ENCODE assay signal across 18 cellular contexts in genomic region chr14:94309721-94310120, GRCh38. TPM values are rescaled to one million over a fixed set of nuclear protein-coding genes. Genes with fewer than 3 reads are reported as not detected.
DNase-seq lines count a peak whose midpoint lies in the region; ATAC-seq and TF ChIP-seq lines count a peak whose summit lies in the region.
"Had no signal": no experiment of that assay in that cellular context is flagged by ENCODE, and none has a peak within 500 bp of the region (broad histone marks: within the 10 kb centered on the region; RNA-seq: fewer than 3 reads in every experiment).

No MANE protein-coding gene starts in this region.

- ATAC-seq in GM21360 (IDR thresholded peaks at IDR 0.05; ENCODE audit: unreplicated experiment) (no peak), left lobe of liver (no peak)
- ATAC-seq: CD8-positive, alpha-beta T cell had no signal

- CTCF ChIA-PET in HEK293T (lab: Yijun Ruan, JAX), result no interaction called here

- TF ChIP-seq EP300 in esophagus muscularis mucosa (IDR thresholded peaks at IDR 0.05), result no peak

- H3K4me1 ChIP-seq in esophagus muscularis mucosa, result no peaks in the 10 kb centered on the region
- H3K4me1 ChIP-seq: BLaER1 treated with 17β-estradiol and CSF1 and Interleukin-3, amounts not matched to agents 10 nM and 100 nM; Caco-2 had no signal

- peaks cover 0 to 6% (median 0%) of the 10 kb centered on the region in 4 donors for H3K27me3 ChIP-seq in esophagus muscularis mucosa
- H3K27me3 ChIP-seq: BLaER1 treated with 17β-estradiol and CSF1 and Interleukin-3, amounts not matched to agents 10 nM and 100 nM had no signal

- intact Hi-C loops in esophagus muscularis mucosa (cut with DNase I), result no loop called here

- peaks cover 0 to 17% (median 7%) of the 10 kb centered on the region in 4 donors for H3K9me3 ChIP-seq in esophagus muscularis mucosa
- H3K9me3 ChIP-seq: Caco-2 had no signal

- TF ChIP-seq CTCF in esophagus muscularis mucosa (IDR thresholded peaks at IDR 0.05), result no peak

- no peaks in the 10 kb centered on the region for H3K36me3 ChIP-seq in esophagus muscularis mucosa
- H3K36me3 ChIP-seq: BLaER1 treated with 17β-estradiol and CSF1 and Interleukin-3, amounts not matched to agents 10 nM and 100 nM had no signal

- H3K27ac ChIP-seq in esophagus muscularis mucosa (replicated peaks in 1 of 4), result no peak overlapping the region
- H3K27ac ChIP-seq: BLaER1 treated with 17β-estradiol and CSF1 and Interleukin-3, amounts not matched to agents 10 nM and 100 nM; C4-2B had no signal

- no peak for TF ChIP-seq POLR2A in esophagus muscularis mucosa (IDR thresholded peaks at IDR 0.05; ENCODE audit: low read depth)

- 85% methylated on average over 5 of the region's 10 CpGs for WGBS in esophagus muscularis mucosa

- peak; percentile 2 for DNase-seq in AG20443 (ENCODE audit: low spot score)
- DNase-seq in HEK293T (ENCODE audit: extremely low spot score), result peak; percentile 0
- peak; percentile 77 for DNase-seq in esophagus muscularis mucosa (ENCODE audit: extremely low spot score)
- DNase-seq in stimulated activated CD8-positive, alpha-beta memory T cell treated with anti-CD3 and anti-CD28 coated beads, Interleukin-4, amount 100 ng/mL, for 48 hours, result peak; percentile 17
- no peak for DNase-seq in HuH-7 (ENCODE audit: low spot score)
- no peak for DNase-seq in left lobe of liver (ENCODE audit: low spot score)
- DNase-seq: 8988T; AML-193; Caco-2; Calu3; CD4-positive, alpha-beta T cell; CD8-positive, alpha-beta T cell; DMS79 treated with DMSO at 0.1 percent for 48 hours; GF-D8 had no signal

- POLR2A ChIA-PET in HEK293T (lab: Yijun Ruan, JAX), result no interaction called here

- H3K4me3 ChIP-seq in esophagus muscularis mucosa, result no peak overlapping the region
- H3K4me3 ChIP-seq: BLaER1 treated with 17β-estradiol and CSF1 and Interleukin-3, amounts not matched to agents 10 nM and 100 nM had no signal

TF ChIP-seq in HEK293T, 16 proteins besides CTCF, POLR2A, EP300 and RAD21:
- no peak for TF ChIP-seq FOXM1 (IDR thresholded peaks at IDR 0.05; ENCODE audit: borderline replicate concordance)
- no peak for TF ChIP-seq ZNF384 (IDR thresholded peaks at IDR 0.05)
- no peak for TF ChIP-seq TARDBP (IDR thresholded peaks at IDR 0.05)
- TF ChIP-seq FOXA1 (IDR thresholded peaks at IDR 0.05), result no peak
- no peak for TF ChIP-seq BHLHE40 (IDR thresholded peaks at IDR 0.05; ENCODE audit: borderline replicate concordance)
- no peak for TF ChIP-seq PKNOX1 (IDR thresholded peaks at IDR 0.05)
- no peak for TF ChIP-seq CTBP1 (IDR thresholded peaks at IDR 0.05; ENCODE audit: borderline replicate concordance)
- TF ChIP-seq ELF4 (IDR thresholded peaks at IDR 0.05), result no peak
- no peak for TF ChIP-seq NFRKB (IDR thresholded peaks at IDR 0.05)
- no peak for TF ChIP-seq SUZ12 (IDR thresholded peaks at IDR 0.05)
- TF ChIP-seq HDGF (IDR thresholded peaks at IDR 0.05; ENCODE audit: borderline replicate concordance), result no peak

RNA-seq across cellular contexts. Expression of gene SERPINA6, which starts 13.4 kb away (rescaled TPM):
- total RNA-seq in esophagus muscularis mucosa (not detected), left lobe of liver (155 TPM)
- total RNA-seq: B cell; CD4-positive, alpha-beta T cell; CD8-positive, alpha-beta T cell had no signal

RNA-seq across cellular contexts. Expression of gene SERPINA10, which starts 16.7 kb away (rescaled TPM):
- total RNA-seq in esophagus muscularis mucosa (not detected), left lobe of liver (200 TPM)
- total RNA-seq: B cell; Calu3; CD4-positive, alpha-beta T cell; CD8-positive, alpha-beta T cell had no signal

RNA-seq across cellular contexts. Expression of gene SERPINA2, which starts 56.8 kb away (rescaled TPM):
- total RNA-seq in esophagus muscularis mucosa, result not detected
- total RNA-seq in left lobe of liver, result not detected
- total RNA-seq: B cell; Caco-2; Calu3; CD4-positive, alpha-beta T cell; CD8-positive, alpha-beta T cell had no signal

Comparison
In these comparisons a context has a peak if more than half of its experiments do, and no peak if none do; other contexts are left out.
1. DNase-seq: peak in AG20443 (single experiment), HEK293T (single experiment), esophagus muscularis mucosa (single experiment) and stimulated activated CD8-positive, alpha-beta memory T cell treated with anti-CD3 and anti-CD28 coated beads, Interleukin-4, amount 100 ng/mL, for 48 hours (single experiment); none in HuH-7 (single experiment) and left lobe of liver (single experiment).
2. RNA of gene SERPINA6, which starts 13.4 kb away (total RNA-seq): 155 TPM in left lobe of liver (single experiment); not detected in esophagus muscularis mucosa; every median in the first group is over 100 times any median in the second.
3. RNA of gene SERPINA10, which starts 16.7 kb away (total RNA-seq): 200 TPM in left lobe of liver (single experiment); not detected in esophagus muscularis mucosa; every median in the first group is over 100 times any median in the second.